In genomic region chr16:11093578-11094074, GRCh38 we compare ENCODE assay signal across 11 cellular contexts.
DNase-seq lines count a peak whose midpoint lies in the region; ATAC-seq and TF ChIP-seq lines count a peak whose summit lies in the region.
"Had no signal": no experiment of that assay in that cellular context is flagged by ENCODE, and none has a peak within 500 bp of the region (broad histone marks: within the 10 kb centered on the region; RNA-seq: fewer than 3 reads in every experiment).

No MANE protein-coding gene starts in this region.

- H3K27me3 ChIP-seq in PC-9 (ENCODE audit: insufficient read depth, low read depth) (no peaks in the 10 kb centered on the region), foreskin keratinocyte (no peaks in the 10 kb centered on the region)

- no peaks in the 10 kb centered on the region for H3K36me3 ChIP-seq in PC-9 (ENCODE audit: low read depth)

- no peak for TF ChIP-seq CTCF in PC-9 (conservative IDR thresholded peaks at IDR 0.05)
- TF ChIP-seq CTCF in foreskin keratinocyte (conservative IDR thresholded peaks at IDR 0.05) = no peak
- no peak for TF ChIP-seq CTCF in GM10266 (IDR thresholded peaks at IDR 0.05; ENCODE audit: control insufficient read depth, insufficient read depth, low read depth, missing control alignments)

- CTCF ChIA-PET in PC-9 (lab: Charles Lee) = no interaction called here

- no peaks in the 10 kb centered on the region for H3K9me3 ChIP-seq in PC-9 (ENCODE audit: insufficient read depth, low read depth)

- peaks cover 84% of the 10 kb centered on the region for H3K4me1 Mint-ChIP-seq in stimulated activated naive CD8-positive, alpha-beta T cell treated with anti-CD3 and anti-CD28 coated beads, Interleukin-15, amount 100 ng/mL, for 72 hours

- H3K27ac ChIP-seq in PC-9 (peak overlapping the region; percentile 55), foreskin keratinocyte (no peak overlapping the region)

- H3F3A ChIP-seq in PC-9 (ENCODE audit: insufficient read depth, low read depth) = peaks cover 10% of the 10 kb centered on the region; the same call in 1 of the 2 replicates

- H3K27ac Mint-ChIP-seq in stimulated activated naive CD8-positive, alpha-beta T cell treated with anti-CD3 and anti-CD28 coated beads, Interleukin-15, amount 100 ng/mL, for 72 hours = peak overlapping the region; percentile 89 to 99
- H3K27ac Mint-ChIP-seq: progenitor cell of endocrine pancreas had no signal

- no peaks in the 10 kb centered on the region for H3K27me3 Mint-ChIP-seq in stimulated activated naive CD8-positive, alpha-beta T cell treated with anti-CD3 and anti-CD28 coated beads, Interleukin-15, amount 100 ng/mL, for 72 hours
- H3K27me3 Mint-ChIP-seq: progenitor cell of endocrine pancreas had no signal

- no peak overlapping the region for H2AFZ ChIP-seq in PC-9

- DNase-seq in activated CD8-positive, alpha-beta memory T cell treated with anti-CD3 and anti-CD28 coated beads for 24 hours = peak; percentile 73
- no peak for DNase-seq in activated CD8-positive, alpha-beta memory T cell treated with anti-CD3 and anti-CD28 coated beads, Interleukin-2, amount 50 U/mL, for 48 hours
- DNase-seq in PC-9 (no peak), foreskin keratinocyte (no peak), GM10266 (ENCODE audit: extremely low spot score) (no peak), hepatic stellate cell (ENCODE audit: low spot score) (no peak), SKM-1 treated with dmso at 0.1 percent for 144 hours (lab: John Stamatoyannopoulos, UW; ENCODE audit: unreplicated experiment) (no peak)
- no peak for DNase-seq in stimulated activated naive CD8-positive, alpha-beta T cell treated with anti-CD3 and anti-CD28 coated beads, Interleukin-15, amount 100 ng/mL, for 72 hours
- DNase-seq: effector CD8-positive, alpha-beta T cell; NCI-H1436 treated with DMSO at 0.1 percent for 48 hours had no signal

- peak overlapping the region; percentile 32 for H3K4me2 ChIP-seq in PC-9

- POLR2A ChIA-PET in PC-9 (lab: Charles Lee; ENCODE audit: unreplicated experiment) = interaction anchor here (1.2 kb wide), 1 partner anchor 110 kb away, joined by 3 read pairs; no protein-coding TSS in a partner anchor

- H3K9me2 ChIP-seq in PC-9 (ENCODE audit: insufficient read depth) = no peaks in the 10 kb centered on the region

- peak; percentile 9 for ATAC-seq in foreskin keratinocyte
- ATAC-seq in stimulated activated naive CD8-positive, alpha-beta T cell treated with anti-CD3 and anti-CD28 coated beads, Interleukin-15, amount 100 ng/mL, for 72 hours = peak; percentile 4

- H4K20me1 ChIP-seq in PC-9 (ENCODE audit: insufficient read depth) = no peaks in the 10 kb centered on the region

- H3K4me3 Mint-ChIP-seq in stimulated activated naive CD8-positive, alpha-beta T cell treated with anti-CD3 and anti-CD28 coated beads, Interleukin-15, amount 100 ng/mL, for 72 hours = peak overlapping the region; percentile 40 to 49

- H3K9me3 Mint-ChIP-seq in stimulated activated naive CD8-positive, alpha-beta T cell treated with anti-CD3 and anti-CD28 coated beads, Interleukin-15, amount 100 ng/mL, for 72 hours = no peaks in the 10 kb centered on the region

- peaks cover 24% of the 10 kb centered on the region for H3K4me1 ChIP-seq in PC-9 (replicated peaks; ENCODE audit: insufficient read depth)
- H3K4me1 ChIP-seq in foreskin keratinocyte = peaks cover 23% of the 10 kb centered on the region

- H3K79me2 ChIP-seq in PC-9 (ENCODE audit: low read depth) = no peaks in the 10 kb centered on the region

- intact Hi-C loops in PC-9 (cut with micrococcal nuclease; ENCODE audit: unreplicated experiment) = loop anchor here (5.0 kb wide), 2 partner anchors 56 to 101 kb away; no protein-coding TSS in a partner anchor

- H3K4me3 ChIP-seq in PC-9 = no peak overlapping the region

- BruUV-seq in PC-9 (replicated peaks; lab: Mats Ljungman, UMichigan) = no TSS peak
